In the genomic region with DNA sequence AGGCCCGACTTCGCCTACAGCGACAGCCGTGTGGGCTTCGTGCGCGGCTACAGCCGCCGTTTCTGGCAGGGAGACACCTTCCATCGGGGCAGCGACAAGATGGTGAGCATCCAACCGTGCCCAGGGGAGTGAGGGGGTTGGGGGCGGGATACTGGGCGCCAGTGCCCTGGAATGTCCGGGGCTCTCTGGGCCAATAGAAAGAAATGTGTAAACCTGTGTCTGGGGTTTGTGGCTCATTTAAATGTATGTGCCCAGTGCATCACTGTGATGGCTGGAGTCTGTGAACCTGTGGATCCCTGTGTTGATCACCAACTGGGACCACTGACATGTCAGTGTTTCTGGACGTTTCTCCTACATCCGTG, we compare ENCODE assay signal across 8 cellular contexts. TPM values are rescaled to one million over a fixed set of nuclear protein-coding genes. Genes with fewer than 3 reads are reported as not detected.
DNase-seq lines count a peak whose midpoint lies in the region; ATAC-seq and TF ChIP-seq lines count a peak whose summit lies in the region.

No MANE protein-coding gene starts in this region.

- intact Hi-C loops in mammary epithelial cell (cut with micrococcal nuclease): loop anchor here (2.0 to 10.0 kb wide), 3 partner anchors 25 to 381 kb away; partner anchors contain the start of genes DLL4, NUSAP1 and OIP5

- no peaks in the 10 kb centered on the region for H3K27me3 ChIP-seq in mammary epithelial cell (ENCODE audit: insufficient read depth, low read length)
- no peaks in the 10 kb centered on the region for H3K27me3 ChIP-seq in muscle layer of duodenum (ENCODE audit: low read depth, low read length)

- peak overlapping the region; percentile 98 for H3K4me3 ChIP-seq in AG10803 (ENCODE audit: low read length)
- peak overlapping the region; percentile 81 to 93 (median 87) for H3K4me3 ChIP-seq in mammary epithelial cell (replicated peaks in 1 of 3; ENCODE audit: insufficient read depth in 1 of 3, low read depth in 2 of 3, low read length in 3 of 3)
- H3K4me3 ChIP-seq in muscle layer of duodenum (ENCODE audit: low read depth in 1 of 2, low read length in 2 of 2): peak overlapping the region; percentile 69 to 80

- BruUV-seq in mammary epithelial cell (replicated peaks; lab: Mats Ljungman, UMichigan): TSS peak; percentile 70

- peak overlapping the region; percentile 88 for H2AFZ ChIP-seq in mammary epithelial cell (ENCODE audit: low read depth, low read length)

- dilution Hi-C loops in mammary epithelial cell (cut with HindIII; ENCODE audit: low sequenced_read_pairs): no loop called here

- DNase-seq in AG10803 (ENCODE audit: low read depth): no peak
- DNase-seq in mammary epithelial cell: no peak
- no peak for DNase-seq in SW 1271 (lab: John Stamatoyannopoulos, UW)
- DNase-seq in HCEC 1CT: no peak

- 2% methylated on average over 9 of the region's 17 CpGs for whole genome bisulfite sequencing in mammary epithelial cell (ENCODE audit: low coverage, missing lambda C conversion rate)

- ATAC-seq in HG03457 (IDR thresholded peaks at IDR 0.05; ENCODE audit: unreplicated experiment) (peak; percentile 4), HG03280 (IDR thresholded peaks at IDR 0.05; ENCODE audit: unreplicated experiment) (no peak), HG03139 (IDR thresholded peaks at IDR 0.05; ENCODE audit: unreplicated experiment) (no peak)

- peaks cover 16% of the 10 kb centered on the region for H3K4me1 ChIP-seq in mammary epithelial cell (ENCODE audit: insufficient read depth, low read length)
- peaks cover 4 to 23% of the 10 kb centered on the region in 2 donors for H3K4me1 ChIP-seq in muscle layer of duodenum (ENCODE audit: control insufficient read depth in 1 of 2, insufficient read depth in 2 of 2, low read length in 2 of 2)

- TF ChIP-seq CTCF in AG10803 (conservative IDR thresholded peaks at IDR 0.05; ENCODE audit: low read length): no peak
- no peak for TF ChIP-seq CTCF in mammary epithelial cell (conservative IDR thresholded peaks at IDR 0.05 in 1 of 2, IDR thresholded peaks at IDR 0.05 in 1 of 2; ENCODE audit: extremely low read depth in 1 of 2, insufficient read depth in 1 of 2, low read depth in 1 of 2, low read length in 2 of 2)

- H3K27ac ChIP-seq in mammary epithelial cell (ENCODE audit: insufficient read depth, low read depth, low read length): peak overlapping the region; percentile 6
- no peak overlapping the region for H3K27ac ChIP-seq in muscle layer of duodenum (ENCODE audit: low read length)

- in situ Hi-C loops in mammary epithelial cell (cut with MboI; ENCODE audit: low sequenced_read_pairs in 2 of 2): no loop called here

- no peaks in the 10 kb centered on the region for H3K79me2 ChIP-seq in mammary epithelial cell (ENCODE audit: insufficient read depth, low read length)

- CTCF ChIA-PET in mammary epithelial cell (lab: Charles Lee; ENCODE audit: low non-redundant PET): no interaction called here

- H3K9ac ChIP-seq in mammary epithelial cell (ENCODE audit: insufficient read depth, low read length): peak overlapping the region; percentile 33

- H3K4me2 ChIP-seq in mammary epithelial cell (ENCODE audit: insufficient read depth, low read depth, low read length): peak overlapping the region; percentile 95

- H3K36me3 ChIP-seq in mammary epithelial cell (ENCODE audit: insufficient read depth, low read length) (no peaks in the 10 kb centered on the region), muscle layer of duodenum (ENCODE audit: control insufficient read depth in 1 of 2, insufficient read depth in 2 of 2, low read length in 2 of 2) (no peaks in the 10 kb centered on the region)

- H3K9me3 ChIP-seq in mammary epithelial cell (replicated peaks; ENCODE audit: insufficient read depth, low read length) (no peaks in the 10 kb centered on the region), muscle layer of duodenum (ENCODE audit: control insufficient read depth in 1 of 2, low read length in 2 of 2) (no peaks in the 10 kb centered on the region)

- no peaks in the 10 kb centered on the region for H4K20me1 ChIP-seq in mammary epithelial cell (ENCODE audit: insufficient read depth, low read length)

RNA-seq across cellular contexts. Expression of gene CHAC1, which starts 0.4 kb away (rescaled TPM):
- total RNA-seq in mammary epithelial cell: 100 to 1,000 TPM in 1 of 2 donors, 10 to 100 TPM in 1; 72.4 to 127 TPM
- polyA plus RNA-seq in mammary epithelial cell: 30.9 TPM
- polyA minus RNA-seq in mammary epithelial cell: 37.2 TPM

RNA-seq across cellular contexts. Expression of gene DLL4, which starts 24.6 kb away (rescaled TPM):
- under 1 TPM in 1 of 2 donors, not detected in 1; under 0.01 TPM for total RNA-seq in mammary epithelial cell
- polyA plus RNA-seq in mammary epithelial cell: not detected
- polyA minus RNA-seq in mammary epithelial cell: not detected

RNA-seq across cellular contexts. Expression of gene VPS18, which starts 59.4 kb away (rescaled TPM):
- total RNA-seq in mammary epithelial cell: 10 to 100 TPM; 21.5 to 56.0 TPM
- polyA plus RNA-seq in mammary epithelial cell: 18.4 TPM
- polyA minus RNA-seq in mammary epithelial cell: 43.4 TPM
